In genomic region chr19:28063702-28064101, GRCh38 we compare ENCODE assay signal across 27 cellular contexts.
"Had no signal": no experiment of that assay in that cellular context is flagged by ENCODE, and none has a peak within 500 bp of the region (broad histone marks: within the 10 kb centered on the region; RNA-seq: fewer than 3 reads in every experiment).

No MANE protein-coding gene starts in this region.

- FAIRE-seq: keratinocyte had no signal

- ATAC-seq: left cardiac atrium; left lobe of liver; lower lobe of right lung; natural killer cell; psoas muscle; sciatic nerve; stimulated activated naive B cell treated with anti-CD40 and anti-IgM and Interleukin-4, amounts not matched to agents 10 μg/mL and 1 μg/mL and 100 μg/mL, for 72 hours; stimulated activated naive CD8-positive, alpha-beta T cell treated with anti-CD3 and anti-CD28 coated beads, Interleukin-15, Interleukin-2, amounts not matched to agents 100 U/mL and 50 U/mL, for 24 hours; upper lobe of right lung had no signal

- H3K4me3 ChIP-seq: lower lobe of right lung, neural progenitor cell, psoas muscle, skin epidermis, stomach, testis, thyroid gland, transverse colon, upper lobe of right lung had no signal

- H3K27ac ChIP-seq: lower lobe of right lung, neural progenitor cell, neutrophil, parathyroid adenoma, psoas muscle, skin epidermis, stomach, testis, thyroid gland, transverse colon, upper lobe of right lung had no signal

- H3K79me2 ChIP-seq: parathyroid adenoma had no signal

- H3K4me2 ChIP-seq: neural progenitor cell had no signal

- H3K4me1 ChIP-seq: lower lobe of right lung, neural progenitor cell, parathyroid adenoma, psoas muscle, stomach, testis, thyroid gland, transverse colon, upper lobe of right lung had no signal

- H3K9me3 ChIP-seq: lower lobe of right lung, neutrophil, psoas muscle, testis, thyroid gland, transverse colon, upper lobe of right lung had no signal

- H3K36me3 ChIP-seq: lower lobe of right lung, neural progenitor cell, neutrophil, stomach, thyroid gland, transverse colon, upper lobe of right lung had no signal

- DNase-seq: hippocampal formation; kidney glomerular epithelial cell; left cardiac atrium; lower lobe of right lung; naive B cell; natural killer cell; nephron progenitor cell; occipital lobe; psoas muscle; stimulated activated CD4-positive, alpha-beta T cell treated with anti-CD3 and anti-CD28 coated beads, Interleukin-12 subunit alpha, Interleukin-12 subunit beta, amount 100 ng/mL, for 4 hours; stimulated activated CD4-positive, alpha-beta T cell treated with anti-CD3 and anti-CD28 coated beads, Interleukin-15, amount 100 ng/mL, for 24 hours; stimulated activated CD4-positive, alpha-beta T cell treated with anti-CD3 and anti-CD28 coated beads, Interleukin-2, amount 100 ng/mL, for 24 hours; stimulated activated CD4-positive, alpha-beta T cell treated with anti-CD3 and anti-CD28 coated beads, Interleukin-4, amount 100 ng/mL, for 1 hour; stimulated activated naive B cell treated with anti-CD40 and anti-IgM and Interleukin-4, amounts not matched to agents 10 μg/mL and 1 μg/mL and 100 μg/mL, for 72 hours; stimulated activated naive CD8-positive, alpha-beta T cell treated with anti-CD3 and anti-CD28 coated beads, Interleukin-15, Interleukin-2, amounts not matched to agents 100 U/mL and 50 U/mL, for 24 hours; stomach; testis; thyroid gland; transverse colon; upper lobe of right lung had no signal

- H3K9ac ChIP-seq: neural progenitor cell, parathyroid adenoma had no signal

- H3K27me3 ChIP-seq: neural progenitor cell, neutrophil, stomach, testis, thyroid gland, transverse colon, upper lobe of right lung had no signal

- H2AFZ ChIP-seq: neural progenitor cell, parathyroid adenoma had no signal
